Comparison of ENCODE assay signal across 8 cellular contexts in genomic region chr22:38201718-38202436, GRCh38. TPM values are rescaled to one million over a fixed set of nuclear protein-coding genes. Genes with fewer than 3 reads are reported as not detected.
DNase-seq lines count a peak whose midpoint lies in the region; ATAC-seq and TF ChIP-seq lines count a peak whose summit lies in the region.

Gene MAFF, plus strand, starts transcription at chr22:38201994. Its CDS starts 11,860 bp downstream, at chr22:38213854.

- H3K4me3 Mint-ChIP-seq in HFFc6 = peak within 1 kb of the TSS; percentile 93

- TF ChIP-seq CTCF in HFFc6 (IDR thresholded peaks at IDR 0.05) (no peak), heart right ventricle (IDR thresholded peaks at IDR 0.05) (no peak), transverse colon (IDR thresholded peaks at IDR 0.05) (no peak)

- peaks cover 17 to 42% (median 31%) of the 10 kb centered on the region in 9 donors for H3K4me1 ChIP-seq in heart right ventricle
- peaks cover 10 to 39% (median 26%) of the 10 kb centered on the region in 4 donors for H3K4me1 ChIP-seq in transverse colon

- peaks cover 0 to 4% (median 0%) of the 10 kb centered on the region in 9 donors for H3K36me3 ChIP-seq in heart right ventricle
- no peaks in the 10 kb centered on the region for H3K36me3 ChIP-seq in transverse colon

- H3K4me1 Mint-ChIP-seq in HFFc6 (ENCODE audit: low read depth) = peaks cover 51% of the 10 kb centered on the region

- TF ChIP-seq EP300 in transverse colon (IDR thresholded peaks at IDR 0.05; ENCODE audit: low read depth) = peak; percentile 13

- peak; percentile 81 to 90 (median 87) for ATAC-seq in heart right ventricle

- WGBS in heart right ventricle, 2 donors = 0 to 1% methylated on average over 73 to 83 of the region's 85 CpGs
- 1% methylated on average over 57 of the region's 85 CpGs; no CpG with 5 or more reads in 1 of the 2 donors for WGBS in transverse colon (ENCODE audit: low coverage in 1 of 2), 2 donors

- TF ChIP-seq POLR2A in transverse colon (IDR thresholded peaks at IDR 0.05) = peak; percentile 98

- H3K27ac Mint-ChIP-seq in HFFc6 = peak within 1 kb of the TSS; percentile 94

- in situ Hi-C loops in transverse colon (cut with MboI; ENCODE audit: low pct_ligation_motif_present in 1 of 4, low pct_unique_long_range_greater_than_20kb in 1 of 4, low sequenced_read_pairs in 3 of 4) = no loop called here

- H3K9me3 ChIP-seq in heart right ventricle (no peaks in the 10 kb centered on the region), transverse colon (no peaks in the 10 kb centered on the region)

- intact Hi-C loops in heart right ventricle (cut with DNase I) (loop anchor here in 3 of 10 donors (1.0 to 10.0 kb wide), 4 partner anchors 21 to 113 kb away; partner anchors contain the start of genes CSNK1E (in 2 of the 3), PLA2G6 (in 2 of the 3) and BAIAP2L2 (in 1 of the 3)), posterior cingulate gyrus (cut with DNase I) (loop anchor here (1.0 kb wide), 1 partner anchor 21 kb away; the partner anchor contains the start of gene PLA2G6), transverse colon (cut with DNase I; ENCODE audit: low total_unique reads) (loop anchor here (2.0 to 10.0 kb wide), 2 partner anchors 73 to 115 kb away; partner anchors contain the start of genes CSNK1E and TMEM184B)

- H3K9me3 Mint-ChIP-seq in HFFc6 = no peaks in the 10 kb centered on the region; the same call in 1 of the 2 replicates

- H3K27me3 Mint-ChIP-seq in HFFc6 (ENCODE audit: insufficient read depth) = peaks cover 12% of the 10 kb centered on the region

- peak within 1 kb of the TSS; percentile 67 to 97 (median 84) for H3K4me3 ChIP-seq in heart right ventricle
- peak within 1 kb of the TSS; percentile 45 to 98 (median 86) for H3K4me3 ChIP-seq in transverse colon

- H3K27me3 ChIP-seq in heart right ventricle (no peaks in the 10 kb centered on the region), transverse colon (no peaks in the 10 kb centered on the region)

- DNase-seq in GM04503 (ENCODE audit: low read depth) (peak; percentile 78), HFFc6 (peak; percentile 96), NCI-H1105 treated with DMSO at 0.1 percent for 48 hours (lab: John Stamatoyannopoulos, UW) (peak; percentile 83), T-helper 1 cell (peak; percentile 77 to 93 (median 80)), amniotic epithelial cell (ENCODE audit: low read depth) (peak; percentile 95), heart right ventricle (peak; percentile 95 to 96), posterior cingulate gyrus (peak; percentile 79 to 98 (median 90)), transverse colon (peak; percentile 98)

- H3K27ac ChIP-seq in heart right ventricle = peak within 1 kb of the TSS; percentile 94 to 100 (median 99)
- peak within 1 kb of the TSS; percentile 96 to 100 (median 99) for H3K27ac ChIP-seq in transverse colon

- H3K36me3 Mint-ChIP-seq in HFFc6 (ENCODE audit: low read depth) = peaks cover 5% of the 10 kb centered on the region; the same call in 1 of the 2 replicates

RNA-seq across cellular contexts. Expression of gene MAFF, which starts in this region (rescaled TPM):
- total RNA-seq in HFFc6 (2021; fragmentation: NEBNext Ultra II Directional; extraction: Animal tissue kit (Norgen Biotek cat#: 25700)) = 10 to 100 TPM; 17.2 to 24.1 (median 22.8) TPM
- total RNA-seq in heart right ventricle (10 to 100 TPM in 4 of 10 donors, 1 to 10 TPM in 6; 2.9 to 21.2 (median 5.3) TPM), transverse colon (10 to 100 TPM in 3 of 4 donors, 1 to 10 TPM in 1; 3.8 to 30.3 (median 22.0) TPM)
- polyA plus RNA-seq in heart right ventricle = 10 to 100 TPM in 1 of 2 donors, 1 to 10 TPM in 1; 6.5 to 21.4 TPM

Comparison
In these comparisons a context has a peak if more than half of its experiments do, and no peak if none do; other contexts are left out.
1. Peak in every context shown above with its lines: DNase-seq, ATAC-seq, H3K4me3 ChIP-seq and H3K27ac ChIP-seq.